ENCODE assay signal across 1 cellular context in genomic region chr7:99408347-99409191, GRCh38.
TF ChIP-seq lines count a peak whose summit lies in the region.

BUD31 (plus strand) TSS chr7:99408969; CDS start chr7:99411093, 2,124 bp downstream.
PDAP1 (minus strand) TSS chr7:99408597; CDS start chr7:99408548, 49 bp downstream.

TF ChIP-seq in HepG2, 621 proteins besides CTCF, POLR2A, EP300 and RAD21 (continued from another document and continues in another):
- no peak for TF ChIP-seq ZNF597 (CRISPR knock-in tag; IDR thresholded peaks at IDR 0.05)
- no peak for TF ChIP-seq ZNF781 (CRISPR knock-in tag; IDR thresholded peaks at IDR 0.05; ENCODE audit: borderline replicate concordance, not compliant biosample characterization)
- no peak for TF ChIP-seq PHB2 (IDR thresholded peaks at IDR 0.05; ENCODE audit: partially characterized antibody)
- TF ChIP-seq ZNF792 (CRISPR knock-in tag; IDR thresholded peaks at IDR 0.05), result peak; percentile 39; the same call in 1 of the 2 replicates
- peak; percentile 61; the same call in 1 of the 2 replicates for TF ChIP-seq ZBTB4 (CRISPR knock-in tag; IDR thresholded peaks at IDR 0.05; ENCODE audit: borderline replicate concordance)
- peak; percentile 100 for TF ChIP-seq ATF3 (CRISPR knock-in tag; IDR thresholded peaks at IDR 0.05)
- peak; percentile 94 for TF ChIP-seq RBFOX2 (IDR thresholded peaks at IDR 0.05; ENCODE audit: low read depth, low read length)
- no peak for TF ChIP-seq ZKSCAN5 (CRISPR knock-in tag; IDR thresholded peaks at IDR 0.05)
- TF ChIP-seq ASH2L (IDR thresholded peaks at IDR 0.05; ENCODE audit: insufficient read length, low read depth, low read length), result peak; percentile 98
- peak; percentile 34 for TF ChIP-seq CBX1 (IDR thresholded peaks at IDR 0.05; ENCODE audit: low read depth)
- TF ChIP-seq SNAPC5 (CRISPR knock-in tag; IDR thresholded peaks at IDR 0.05; ENCODE audit: borderline replicate concordance), result 0 out of 2 replicates have a peak, but pooled peaks have one; percentile 47
- no peak; the same call in 1 of the 2 replicates for TF ChIP-seq ZNF367 (CRISPR knock-in tag; IDR thresholded peaks at IDR 0.05; ENCODE audit: borderline replicate concordance)
- TF ChIP-seq CEBPZ (IDR thresholded peaks at IDR 0.05; ENCODE audit: low read length), result no peak
- no peak for TF ChIP-seq SNAI1 (CRISPR knock-in tag; IDR thresholded peaks at IDR 0.05; ENCODE audit: borderline replicate concordance)
- TF ChIP-seq JUNB (CRISPR knock-in tag; IDR thresholded peaks at IDR 0.05; ENCODE audit: borderline replicate concordance), result no peak
- no peak for TF ChIP-seq SNRNP70 (IDR thresholded peaks at IDR 0.05; ENCODE audit: low read depth, low read length)
- TF ChIP-seq ZNF639 (CRISPR knock-in tag; conservative IDR thresholded peaks at IDR 0.05), result peak; percentile 87
- no peak for TF ChIP-seq ZC3H4 (CRISPR knock-in tag; IDR thresholded peaks at IDR 0.05; ENCODE audit: borderline replicate concordance)
- peak; percentile 71 for TF ChIP-seq FOSL2 (CRISPR knock-in tag; IDR thresholded peaks at IDR 0.05)
- peak; percentile 51; the same call in 1 of the 2 replicates for TF ChIP-seq KMT2A (CRISPR knock-in tag; IDR thresholded peaks at IDR 0.05)
- no peak for TF ChIP-seq ATM (IDR thresholded peaks at IDR 0.05; ENCODE audit: borderline replicate concordance)
- no peak for TF ChIP-seq ZMAT5 (CRISPR knock-in tag; IDR thresholded peaks at IDR 0.05; ENCODE audit: borderline replicate concordance, low read depth)
- no peak; the same call in 1 of the 2 replicates for TF ChIP-seq ZBTB39 (CRISPR knock-in tag; IDR thresholded peaks at IDR 0.05)
- TF ChIP-seq HNF1B (CRISPR knock-in tag; IDR thresholded peaks at IDR 0.05), result peak; percentile 96
- no peak; the same call in 1 of the 2 replicates for TF ChIP-seq ARNTL (CRISPR knock-in tag; IDR thresholded peaks at IDR 0.05)
- TF ChIP-seq NCOA2 (CRISPR knock-in tag; IDR thresholded peaks at IDR 0.05), result peak; percentile 43; the same call in 1 of the 2 replicates
- TF ChIP-seq ZNF670 (CRISPR knock-in tag; IDR thresholded peaks at IDR 0.05; ENCODE audit: borderline replicate concordance), result peak; percentile 80; the same call in 1 of the 2 replicates
- TF ChIP-seq HCFC1 (IDR thresholded peaks at IDR 0.05; ENCODE audit: low read depth, low read length), result peak; percentile 60; the same call in 1 of the 2 replicates
- no peak for TF ChIP-seq DDIT3 (CRISPR knock-in tag; IDR thresholded peaks at IDR 0.05)
- peak; percentile 70 for TF ChIP-seq ESRRA (CRISPR knock-in tag; IDR thresholded peaks at IDR 0.05; ENCODE audit: low read depth)
- TF ChIP-seq KDM5B (CRISPR knock-in tag; IDR thresholded peaks at IDR 0.05; ENCODE audit: borderline replicate concordance), result no peak
- TF ChIP-seq NR1H2 (CRISPR knock-in tag; IDR thresholded peaks at IDR 0.05; ENCODE audit: borderline replicate concordance, low read depth), result 0 out of 2 replicates have a peak, but pooled peaks have one; percentile 40
- TF ChIP-seq ZXDC (CRISPR knock-in tag; IDR thresholded peaks at IDR 0.05), result no peak
- no peak; the same call in 1 of the 2 replicates for TF ChIP-seq CAMTA2 (CRISPR knock-in tag; IDR thresholded peaks at IDR 0.05; ENCODE audit: borderline replicate concordance)
- no peak; the same call in 1 of the 2 replicates for TF ChIP-seq SIN3B (IDR thresholded peaks at IDR 0.05; ENCODE audit: low read length)
- no peak for TF ChIP-seq FLYWCH1 (CRISPR knock-in tag; IDR thresholded peaks at IDR 0.05)
- TF ChIP-seq MIER3 (CRISPR knock-in tag; IDR thresholded peaks at IDR 0.05; ENCODE audit: borderline replicate concordance), result peak; percentile 63; the same call in 1 of the 2 replicates
